ENCODE assay signal across 24 cellular contexts in the genomic region with DNA sequence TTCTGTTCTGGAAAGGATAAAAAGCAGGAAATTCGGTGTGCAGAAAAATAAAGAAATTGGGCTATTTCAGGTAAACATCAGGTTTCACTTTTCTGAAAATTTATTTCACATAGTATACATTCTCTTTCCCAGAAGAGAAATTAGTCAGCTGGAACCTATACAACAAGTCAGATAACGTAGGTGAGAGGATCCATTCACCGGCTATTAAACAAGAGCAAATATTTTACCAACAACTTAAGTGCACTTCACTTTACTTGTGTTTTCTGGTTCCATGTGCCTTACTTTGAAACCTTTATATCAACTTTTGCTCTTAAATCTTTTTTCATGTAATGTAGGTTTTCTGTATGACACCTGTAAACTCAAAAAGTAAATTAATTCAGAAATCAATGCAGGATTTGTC.
"Had no signal": no experiment of that assay in that cellular context is flagged by ENCODE, and none has a peak within 500 bp of the region (broad histone marks: within the 10 kb centered on the region; RNA-seq: fewer than 3 reads in every experiment).

No MANE protein-coding gene starts in this region.

- H3K36me3 ChIP-seq: Peyer's patch, SJCRH30 had no signal

- H3K4me3 ChIP-seq: PC-9, Peyer's patch, SJCRH30 had no signal

- H3K27me3 ChIP-seq: Peyer's patch, SJCRH30 had no signal

- DNase-seq: IMR-90, Kasumi-1, KG1, MM.1S, NCI-H1105, NCI-H1417, NCI-H1436 treated with DMSO at 0.1 percent for 48 hours, NCI-H1694, NCI-H187 treated with DMSO at 0.1 percent for 48 hours, NCI-H2029 treated with DMSO at 0.1 percent for 48 hours, NCI-H2171, NCI-H226, NCI-H526, NCI-H82, OCI-M1, PC-9, Peyer's patch, SHP77 treated with DMSO at 0.1 percent for 48 hours, SJCRH30, T-helper 1 cell, T-helper 17 cell had no signal

- H3K9me3 ChIP-seq: Peyer's patch, SJCRH30 had no signal

- H3K4me1 Mint-ChIP-seq: T-helper 17 cell had no signal

- H3K27me3 Mint-ChIP-seq: T-helper 17 cell had no signal

- H3K4me3 Mint-ChIP-seq: T-helper 17 cell had no signal

- ATAC-seq: HepG2, Right ventricle myocardium inferior, SK-N-SH treated with all-trans-retinoic acid at 6 μM for 48 hours, T-helper 17 cell had no signal

- H3K4me1 ChIP-seq: Peyer's patch, SJCRH30 had no signal

- H3K27ac ChIP-seq: PC-9, Peyer's patch, SJCRH30 had no signal

- H3K27ac Mint-ChIP-seq: T-helper 17 cell had no signal
